In the genomic region with DNA sequence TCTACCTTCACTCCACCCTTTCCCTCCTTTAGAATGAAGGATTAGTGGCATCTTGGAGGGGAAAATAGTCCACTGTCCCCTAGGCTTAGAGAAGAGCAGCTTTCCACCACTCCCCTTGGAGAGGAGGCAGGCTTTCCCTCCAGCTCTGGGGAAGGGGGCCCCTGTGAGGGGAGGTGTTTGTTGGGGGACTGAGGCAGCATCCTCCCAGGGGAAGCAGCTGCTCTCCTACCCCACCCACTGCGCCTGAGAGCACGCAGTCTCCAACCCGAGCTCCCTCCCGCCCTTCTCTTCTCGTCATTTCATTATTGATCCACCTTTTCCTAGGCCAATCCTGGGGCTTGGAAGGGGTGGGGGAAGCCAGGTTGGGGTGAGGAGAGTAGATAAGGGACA, we compare ENCODE assay signal across 8 cellular contexts. TPM values are rescaled to one million over a fixed set of nuclear protein-coding genes. Genes with fewer than 3 reads are reported as not detected.
DNase-seq lines count a peak whose midpoint lies in the region; ATAC-seq and TF ChIP-seq lines count a peak whose summit lies in the region.

No MANE protein-coding gene starts in this region.

- H3K36me3 ChIP-seq in H7 (replicated peaks; ENCODE audit: control insufficient read depth, insufficient read depth, low read length) (no peaks in the 10 kb centered on the region), lower lobe of right lung (no peaks in the 10 kb centered on the region)

- DNase-seq in H7 (peak; percentile 53), caudate nucleus (lab: John Stamatoyannopoulos, UW) (peak in 46 of 61 donors; percentile 3 to 79 (median 45)), lower lobe of right lung (no peak), occipital lobe (lab: John Stamatoyannopoulos, UW) (no peak)
- peak in 1 of 2 donors; percentile 73 for DNase-seq in stimulated activated effector memory CD8-positive, alpha-beta T cell treated with anti-CD3 and anti-CD28 coated beads, Interleukin-12 subunit alpha, Interleukin-12 subunit beta, amount 100 ng/mL, for 72 hours (ENCODE audit: low spot score in 2 of 2)

- intact Hi-C loops in lower lobe of right lung (cut with DNase I): no loop called here

- H3K9me3 Mint-ChIP-seq in stimulated activated effector memory CD8-positive, alpha-beta T cell treated with anti-CD3 and anti-CD28 coated beads, Interleukin-12 subunit alpha, Interleukin-12 subunit beta, amount 100 ng/mL, for 72 hours: no peaks in the 10 kb centered on the region

- peak overlapping the region; percentile 96 for H3K27ac Mint-ChIP-seq in stimulated activated effector memory CD8-positive, alpha-beta T cell treated with anti-CD3 and anti-CD28 coated beads, Interleukin-12 subunit alpha, Interleukin-12 subunit beta, amount 100 ng/mL, for 72 hours

- H3K27ac ChIP-seq in 22Rv1 (peak overlapping the region; percentile 98; the same call in 1 of the 2 replicates), caudate nucleus (ENCODE audit: low read depth, low read length) (peak overlapping the region; percentile 80), lower lobe of right lung (peak overlapping the region; percentile 87)

- peaks cover 3% of the 10 kb centered on the region; the same call in 1 of the 2 replicates for H3K27me3 ChIP-seq in H7 (ENCODE audit: control insufficient read depth, insufficient read depth, low read length)
- H3K27me3 ChIP-seq in lower lobe of right lung (ENCODE audit: low read depth): no peaks in the 10 kb centered on the region

- peaks cover 65% of the 10 kb centered on the region for H3K4me1 Mint-ChIP-seq in stimulated activated effector memory CD8-positive, alpha-beta T cell treated with anti-CD3 and anti-CD28 coated beads, Interleukin-12 subunit alpha, Interleukin-12 subunit beta, amount 100 ng/mL, for 72 hours

- peak overlapping the region; percentile 99 for H3K4me3 Mint-ChIP-seq in stimulated activated effector memory CD8-positive, alpha-beta T cell treated with anti-CD3 and anti-CD28 coated beads, Interleukin-12 subunit alpha, Interleukin-12 subunit beta, amount 100 ng/mL, for 72 hours

- ATAC-seq in SK-N-SH treated with all-trans-retinoic acid at 6 μM for 48 hours (peak; percentile 9), lower lobe of right lung (no peak), HG03469 (IDR thresholded peaks at IDR 0.05; ENCODE audit: unreplicated experiment) (no peak)
- ATAC-seq in stimulated activated effector memory CD8-positive, alpha-beta T cell treated with anti-CD3 and anti-CD28 coated beads, Interleukin-12 subunit alpha, Interleukin-12 subunit beta, amount 100 ng/mL, for 72 hours: no peak

- H3K4me3 ChIP-seq in H7 (ENCODE audit: insufficient read depth, low read depth, low read length) (peak overlapping the region; percentile 85), lower lobe of right lung (peak overlapping the region; percentile 91)

- H3K9me3 ChIP-seq in lower lobe of right lung: no peaks in the 10 kb centered on the region

- peaks cover 54% of the 10 kb centered on the region for H3K4me1 ChIP-seq in lower lobe of right lung

- peaks cover 61% of the 10 kb centered on the region for H3K36me3 Mint-ChIP-seq in stimulated activated effector memory CD8-positive, alpha-beta T cell treated with anti-CD3 and anti-CD28 coated beads, Interleukin-12 subunit alpha, Interleukin-12 subunit beta, amount 100 ng/mL, for 72 hours

- TF ChIP-seq CTCF in 22Rv1 (IDR thresholded peaks at IDR 0.05) (no peak), lower lobe of right lung (IDR thresholded peaks at IDR 0.05) (no peak)

TF ChIP-seq in SK-N-SH treated with all-trans-retinoic acid at 6 μM for 48 hours, 23 proteins besides CTCF, POLR2A, EP300 and RAD21:
- TF ChIP-seq ZFP3 (CRISPR knock-in tag; IDR thresholded peaks at IDR 0.05) (peak; percentile 60; the same call in 1 of the 2 replicates), ESRRG (CRISPR knock-in tag; IDR thresholded peaks at IDR 0.05) (no peak)

RNA-seq across cellular contexts. Expression of a gene that starts 1.4 kb away (rescaled TPM):
- total RNA-seq in H7 (2014; rRNA removed; shearing (Covaris generic)): 20.6 and 31.1 TPM in 2 replicates
- total RNA-seq in lower lobe of right lung: 66.3 TPM
- total RNA-seq in occipital lobe: 55.4 TPM

RNA-seq across cellular contexts. Expression of a gene that starts 36.3 kb away (rescaled TPM):
- total RNA-seq in H7 (2014; rRNA removed; shearing (Covaris generic)): 98.8 and 118 TPM in 2 replicates
- total RNA-seq in lower lobe of right lung (154 TPM), occipital lobe (67.4 TPM)

Comparison
In these comparisons a context has a peak if more than half of its experiments do, and no peak if none do; other contexts are left out.
1. DNase-seq: peak in H7 (single experiment) and caudate nucleus (46 of 61); none in lower lobe of right lung (single experiment) and occipital lobe (single experiment).
2. Peak in every context shown above with its lines, with median percentiles within 50 percentile points of each other: H3K27ac ChIP-seq.